9 cellular contexts compared by ENCODE assay signal in genomic region chr4:169070071-169070894, GRCh38.
A peak's percentile ranks its signal among the peaks of the same experiment; 100 is the strongest.
DNase-seq lines count a peak whose midpoint lies in the region; ATAC-seq and TF ChIP-seq lines count a peak whose summit lies in the region.
"Had no signal": no experiment of that assay in that cellular context is flagged by ENCODE, and none has a peak within 500 bp of the region (broad histone marks: within the 10 kb centered on the region; RNA-seq: fewer than 3 reads in every experiment).

No MANE protein-coding gene starts in this region.

- H3K79me1 ChIP-seq in trophoblast cell (ENCODE audit: low read length) = peaks cover 30% of the 10 kb centered on the region

- no peaks in the 10 kb centered on the region for H3K27me3 ChIP-seq in trophoblast cell (ENCODE audit: insufficient read depth, low read length)
- no peaks in the 10 kb centered on the region for H3K27me3 ChIP-seq in CD8-positive, alpha-beta T cell (ENCODE audit: insufficient read depth, low read length)

- H3K4me2 ChIP-seq in trophoblast cell (ENCODE audit: low read length) = peak overlapping the region; percentile 55
- H3K4me2 ChIP-seq: KMS-11 had no signal

- H3K79me2 ChIP-seq in trophoblast cell (ENCODE audit: control insufficient read depth, insufficient read depth, low read length, poor library complexity) = peaks cover 1% of the 10 kb centered on the region

- POLR2A ChIA-PET in CD8-positive, alpha-beta T cell (lab: Charles Lee) = no interaction called here
- POLR2A ChIA-PET in T-cell (lab: Charles Lee) = no interaction called here

- DNase-seq in NCI-H526 (lab: John Stamatoyannopoulos, UW) = peak; percentile 98 to 99
- DNase-seq in fibroblast of pulmonary artery (ENCODE audit: low read depth) = peak; percentile 93
- DNase-seq in trophoblast cell = peak; percentile 97 to 99
- no peak for DNase-seq in CD8-positive, alpha-beta T cell
- DNase-seq in T-cell = no peak

- H3K36me3 ChIP-seq in trophoblast cell (ENCODE audit: control insufficient read depth in 1 of 2, insufficient read depth in 2 of 2, low read length in 2 of 2) = peaks cover 0 to 3% of the 10 kb centered on the region in 2 experiments
- H3K36me3 ChIP-seq in CD8-positive, alpha-beta T cell (ENCODE audit: insufficient read depth, low read length) = no peaks in the 10 kb centered on the region

- no peak overlapping the region for H3K4me3 ChIP-seq in fibroblast of pulmonary artery (replicated peaks; ENCODE audit: low read depth, low read length)
- H3K4me3 ChIP-seq in trophoblast cell (ENCODE audit: low read depth, low read length) = no peak overlapping the region
- H3K4me3 ChIP-seq in CD8-positive, alpha-beta T cell (ENCODE audit: low read depth, low read length) = no peak overlapping the region

- CTCF ChIA-PET in CD8-positive, alpha-beta T cell (lab: Charles Lee) = no interaction called here
- CTCF ChIA-PET in T-cell (lab: Charles Lee) = no interaction called here

- peak overlapping the region; percentile 77 for H3K18ac ChIP-seq in trophoblast cell (ENCODE audit: low read length)

- intact Hi-C loops in CD8-positive, alpha-beta T cell (cut with DNase I, micrococcal nuclease) = no loop called here

- H3K9ac ChIP-seq in trophoblast cell (ENCODE audit: low read length) = no peak overlapping the region
- H3K9ac ChIP-seq: KMS-11 had no signal

- H3K9me3 Mint-ChIP-seq in CD8-positive, alpha-beta T cell = no peaks in the 10 kb centered on the region
- no peaks in the 10 kb centered on the region for H3K9me3 Mint-ChIP-seq in T-cell

- peak overlapping the region; percentile 56 for H4K12ac ChIP-seq in trophoblast cell (ENCODE audit: low read depth, low read length)

- WGBS in trophoblast cell (ENCODE audit: extremely low coverage, insufficient coverage, insufficient read length) = no CpG with 5 or more reads among the region's 16 CpGs

- no peak for TF ChIP-seq CTCF in fibroblast of pulmonary artery (IDR thresholded peaks at IDR 0.05; ENCODE audit: low read length, missing control alignments)
- no peak for TF ChIP-seq CTCF in CD8-positive, alpha-beta T cell (IDR thresholded peaks at IDR 0.05)

- peak overlapping the region; percentile 96 for H2BK120ac ChIP-seq in trophoblast cell (ENCODE audit: insufficient read depth, low read length, poor library complexity)

- no peak overlapping the region for H3K27ac Mint-ChIP-seq in CD8-positive, alpha-beta T cell
- H3K27ac Mint-ChIP-seq in T-cell = no peak overlapping the region

- H3K4me1 Mint-ChIP-seq in CD8-positive, alpha-beta T cell (ENCODE audit: low read depth) = peaks cover 3% of the 10 kb centered on the region
- H3K4me1 Mint-ChIP-seq in T-cell = peaks cover 2 to 6% (median 3%) of the 10 kb centered on the region in 3 donors

- H3K4me3 Mint-ChIP-seq in CD8-positive, alpha-beta T cell = no peak overlapping the region
- no peak overlapping the region for H3K4me3 Mint-ChIP-seq in T-cell

- H3K4me1 ChIP-seq in trophoblast cell (ENCODE audit: control insufficient read depth in 1 of 2, insufficient read depth in 2 of 2, low read length in 2 of 2) = peaks cover 28 to 34% of the 10 kb centered on the region in 2 experiments
- H3K4me1 ChIP-seq in CD8-positive, alpha-beta T cell (ENCODE audit: insufficient read depth, low read length) = no peaks in the 10 kb centered on the region

- no peak overlapping the region for H3K23ac ChIP-seq in trophoblast cell (ENCODE audit: low read length)

- H3K14ac ChIP-seq in trophoblast cell (ENCODE audit: low read length) = peak overlapping the region; percentile 79

- H2AK5ac ChIP-seq in trophoblast cell (ENCODE audit: low read length) = no peak overlapping the region

- H3K9me3 ChIP-seq in trophoblast cell (ENCODE audit: insufficient read depth, low read depth, low read length) = no peaks in the 10 kb centered on the region
- no peaks in the 10 kb centered on the region for H3K9me3 ChIP-seq in CD8-positive, alpha-beta T cell (ENCODE audit: low read length)

- no peaks in the 10 kb centered on the region for H3K36me3 Mint-ChIP-seq in CD8-positive, alpha-beta T cell
- H3K36me3 Mint-ChIP-seq in T-cell = no peaks in the 10 kb centered on the region

- H2AFZ ChIP-seq in trophoblast cell (ENCODE audit: insufficient read depth, low read length, poor library complexity) = no peak overlapping the region

- peak overlapping the region; percentile 80 for H4K8ac ChIP-seq in trophoblast cell (ENCODE audit: low read depth, low read length)

- peak overlapping the region; percentile 95 for H2BK12ac ChIP-seq in trophoblast cell (ENCODE audit: low read length)

- H3K4ac ChIP-seq in trophoblast cell (ENCODE audit: low read depth, low read length) = peak overlapping the region; percentile 82

- H3K27me3 Mint-ChIP-seq in CD8-positive, alpha-beta T cell (ENCODE audit: low read depth) = peaks cover 2% of the 10 kb centered on the region
- H3K27me3 Mint-ChIP-seq in T-cell = peaks cover 2 to 5% of the 10 kb centered on the region in 2 donors

- peak overlapping the region; percentile 94 for H4K91ac ChIP-seq in trophoblast cell (ENCODE audit: low read depth, low read length)

- peak overlapping the region; percentile 97 for H3K27ac ChIP-seq in trophoblast cell (ENCODE audit: low read depth, low read length)
- H3K27ac ChIP-seq in CD8-positive, alpha-beta T cell (ENCODE audit: low read depth, low read length) = no peak overlapping the region
- H3K27ac ChIP-seq: KMS-11 had no signal

- peak overlapping the region; percentile 97 for H2BK5ac ChIP-seq in trophoblast cell (ENCODE audit: low read depth, low read length, poor library complexity)

- peak; percentile 54 for ATAC-seq in GM18861 (IDR thresholded peaks at IDR 0.05; ENCODE audit: unreplicated experiment)
- no peak for ATAC-seq in CD8-positive, alpha-beta T cell
- ATAC-seq in HG02981 (IDR thresholded peaks at IDR 0.05; ENCODE audit: unreplicated experiment) = no peak
- ATAC-seq in T-cell (replicated peaks in 1 of 4) = no peak
- ATAC-seq in GM21526 (IDR thresholded peaks at IDR 0.05; ENCODE audit: low FRiP score, unreplicated experiment) = no peak

Comparison
In these comparisons a context has a peak if more than half of its experiments do, and no peak if none do; other contexts are left out.
1. DNase-seq: peak in NCI-H526 (2 of 2), fibroblast of pulmonary artery (single experiment) and trophoblast cell (2 of 2); none in CD8-positive, alpha-beta T cell (0 of 7) and T-cell (0 of 34).